8 cellular contexts compared by ENCODE assay signal in genomic region chr3:42012935-42013651, GRCh38. TPM values are rescaled to one million over a fixed set of nuclear protein-coding genes. Genes with fewer than 3 reads are reported as not detected.
A peak's percentile ranks its signal among the peaks of the same experiment; 100 is the strongest.
DNase-seq lines count a peak whose midpoint lies in the region; ATAC-seq and TF ChIP-seq lines count a peak whose summit lies in the region.

No MANE protein-coding gene starts in this region.

- no peak for TF ChIP-seq CTCF in AG10803 (conservative IDR thresholded peaks at IDR 0.05; ENCODE audit: low read length)
- no peak for TF ChIP-seq CTCF in epithelial cell of proximal tubule (conservative IDR thresholded peaks at IDR 0.05; ENCODE audit: low read depth, low read length)

- ATAC-seq in GM18867 (IDR thresholded peaks at IDR 0.05; ENCODE audit: unreplicated experiment) (peak; percentile 72), HG03064 (IDR thresholded peaks at IDR 0.05; ENCODE audit: low read depth, unreplicated experiment) (peak; percentile 67)

- peak overlapping the region; percentile 53 for H3K9ac ChIP-seq in NT2/D1 (ENCODE audit: insufficient read length, low read depth)
- H3K9ac ChIP-seq in mucosa of stomach (ENCODE audit: low read length) = peak overlapping the region; percentile 95

- DNase-seq in AG10803 (ENCODE audit: low read depth) = peak; percentile 61
- no peak for DNase-seq in NT2/D1 (ENCODE audit: low read depth, low spot score)
- DNase-seq in activated T-cell treated with anti-CD3 and anti-CD28 coated beads for 4 hours = peak; percentile 55
- no peak for DNase-seq in epithelial cell of proximal tubule (ENCODE audit: low read depth)
- peak; percentile 76 for DNase-seq in stimulated activated CD8-positive, alpha-beta memory T cell treated with anti-CD3 and anti-CD28 coated beads, Interleukin-4, amount 100 ng/mL, for 48 hours

- peaks cover 12% of the 10 kb centered on the region for H3K27me3 ChIP-seq in NT2/D1 (ENCODE audit: insufficient read depth, insufficient read length)
- H3K27me3 ChIP-seq in mucosa of stomach (ENCODE audit: control insufficient read depth, insufficient read depth, low read length) = no peaks in the 10 kb centered on the region

- H3K9me3 ChIP-seq in NT2/D1 (ENCODE audit: insufficient read depth, low read length) (no peaks in the 10 kb centered on the region), mucosa of stomach (ENCODE audit: control insufficient read depth, low read length) (no peaks in the 10 kb centered on the region)

- H3K36me3 ChIP-seq in NT2/D1 (ENCODE audit: insufficient read depth, insufficient read length, low read length) (peaks cover 4% of the 10 kb centered on the region), mucosa of stomach (ENCODE audit: control insufficient read depth, insufficient read depth, low read length) (no peaks in the 10 kb centered on the region)

- H3K4me1 ChIP-seq in NT2/D1 (ENCODE audit: insufficient read depth, insufficient read length) (peaks cover 6% of the 10 kb centered on the region), mucosa of stomach (ENCODE audit: control insufficient read depth, insufficient read depth, low read length) (peaks cover 25% of the 10 kb centered on the region)

- H3K4me3 ChIP-seq in AG10803 (ENCODE audit: low read length) = peak overlapping the region; percentile 63
- H3K4me3 ChIP-seq in NT2/D1 (ENCODE audit: insufficient read length, low read depth) = peak overlapping the region; percentile 68
- H3K4me3 ChIP-seq in epithelial cell of proximal tubule (ENCODE audit: low read depth, low read length) = peak overlapping the region; percentile 68
- H3K4me3 ChIP-seq in mucosa of stomach (ENCODE audit: low read length) = peak overlapping the region; percentile 91

RNA-seq across cellular contexts. Expression of gene ULK4, which starts 51.2 kb away (rescaled TPM):
- total RNA-seq in epithelial cell of proximal tubule = 2.2 and 3.4 TPM in 2 replicates

Comparison
In these comparisons a context has a peak if more than half of its experiments do, and no peak if none do; other contexts are left out.
1. DNase-seq: peak in AG10803 (single experiment), activated T-cell treated with anti-CD3 and anti-CD28 coated beads for 4 hours (single experiment) and stimulated activated CD8-positive, alpha-beta memory T cell treated with anti-CD3 and anti-CD28 coated beads, Interleukin-4, amount 100 ng/mL, for 48 hours (single experiment); none in NT2/D1 (single experiment) and epithelial cell of proximal tubule (single experiment).
2. Peak in every context shown above with its lines, with median percentiles within 50 percentile points of each other: H3K4me3 ChIP-seq.